In the genomic region with DNA sequence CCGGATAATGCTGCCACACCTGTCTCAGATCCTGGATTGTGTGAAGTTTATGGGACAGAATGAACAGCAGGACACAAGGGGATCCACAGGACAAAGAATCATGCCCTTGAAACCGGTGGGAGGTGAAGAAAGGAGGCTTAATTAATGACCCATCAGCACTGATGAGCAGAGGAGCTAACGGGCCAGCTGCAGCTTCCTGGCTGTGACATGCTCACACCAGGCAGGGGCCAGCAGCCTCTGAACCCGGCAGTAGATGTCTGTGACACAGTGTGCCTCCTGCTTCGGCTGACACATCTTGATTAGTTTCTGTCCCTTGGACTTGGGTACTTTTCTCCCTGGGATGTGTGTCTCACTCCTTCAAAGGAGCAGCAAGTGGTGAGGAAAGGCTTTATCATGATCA, we compare ENCODE assay signal across 28 cellular contexts.
A peak's percentile ranks its signal among the peaks of the same experiment; 100 is the strongest.
DNase-seq lines count a peak whose midpoint lies in the region; ATAC-seq and TF ChIP-seq lines count a peak whose summit lies in the region.
"Had no signal": no experiment of that assay in that cellular context is flagged by ENCODE, and none has a peak within 500 bp of the region (broad histone marks: within the 10 kb centered on the region; RNA-seq: fewer than 3 reads in every experiment).

No MANE protein-coding gene starts in this region.

- peaks cover 13% of the 10 kb centered on the region for H3K27me3 Mint-ChIP-seq in endodermal cell (ENCODE audit: insufficient read depth)
- H3K27me3 Mint-ChIP-seq: CD8-positive, alpha-beta memory T cell had no signal

- H2BK120ac ChIP-seq in mesendoderm (ENCODE audit: low read depth, low read length): no peak overlapping the region

- H3K4me1 ChIP-seq in endodermal cell (ENCODE audit: control insufficient read depth, insufficient read depth, low read length): peaks cover 19% of the 10 kb centered on the region
- H3K4me1 ChIP-seq in mesendoderm (ENCODE audit: control insufficient read depth, low read depth, low read length): peaks cover 3% of the 10 kb centered on the region
- H3K4me1 ChIP-seq: BE2C, Peyer's patch had no signal

- no peaks in the 10 kb centered on the region for H3K36me3 Mint-ChIP-seq in endodermal cell (ENCODE audit: low read depth)
- H3K36me3 Mint-ChIP-seq: CD14-positive monocyte had no signal

- H3K4me3 ChIP-seq in endodermal cell (ENCODE audit: low read length) (no peak overlapping the region), mesendoderm (ENCODE audit: low read length) (no peak overlapping the region)
- H3K4me3 ChIP-seq: Peyer's patch, SK-N-MC had no signal

- H3K27me3 ChIP-seq in endodermal cell (ENCODE audit: control insufficient read depth, insufficient read depth, low read length, poor library complexity, severe bottlenecking) (peaks cover 3% of the 10 kb centered on the region), mesendoderm (ENCODE audit: insufficient read depth, low read length, poor library complexity) (peaks cover 5% of the 10 kb centered on the region)
- H3K27me3 ChIP-seq: BE2C, Peyer's patch had no signal

- H4K5ac ChIP-seq in mesendoderm (ENCODE audit: low read length): no peak overlapping the region

- no peak overlapping the region for H3K18ac ChIP-seq in mesendoderm (ENCODE audit: low read length)

- H3K4me2 ChIP-seq in mesendoderm (ENCODE audit: low read length): no peak overlapping the region

- H3K23ac ChIP-seq in mesendoderm (ENCODE audit: low read length): no peak overlapping the region

- no peak overlapping the region for H2BK15ac ChIP-seq in mesendoderm (replicated peaks; ENCODE audit: low read depth)

- H3K9me3 ChIP-seq in endodermal cell (ENCODE audit: control insufficient read depth, low read length): no peaks in the 10 kb centered on the region
- H3K9me3 ChIP-seq: BE2C, Peyer's patch had no signal

- H3K9ac ChIP-seq in endodermal cell (ENCODE audit: extremely low read depth, low read length, poor library complexity, severe bottlenecking) (no peak overlapping the region), mesendoderm (ENCODE audit: low read length) (peak overlapping the region; percentile 4)

- H3K36me3 ChIP-seq in endodermal cell (ENCODE audit: control insufficient read depth, insufficient read depth, low read length): no peaks in the 10 kb centered on the region
- no peaks in the 10 kb centered on the region for H3K36me3 ChIP-seq in mesendoderm (ENCODE audit: control insufficient read depth, insufficient read depth, low read length)
- H3K36me3 ChIP-seq: BE2C, Peyer's patch had no signal

- WGBS in endodermal cell (ENCODE audit: insufficient coverage in 1 of 2, insufficient read length in 1 of 2), 2 experiments: 13 to 32% methylated on average over 5 of the region's 5 CpGs
- WGBS in mesendoderm (ENCODE audit: extremely low coverage, insufficient coverage, low lambda C conversion rate): no CpG with 5 or more reads among the region's 5 CpGs

- TF ChIP-seq CTCF in endodermal cell (conservative IDR thresholded peaks at IDR 0.05): no peak

- H3K27ac Mint-ChIP-seq in endodermal cell: no peak overlapping the region
- H3K27ac Mint-ChIP-seq: CD14-positive monocyte; CD8-positive, alpha-beta memory T cell had no signal

- H2AK5ac ChIP-seq in mesendoderm (ENCODE audit: low read length): no peak overlapping the region

- H3K79me2 ChIP-seq in mesendoderm (ENCODE audit: control insufficient read depth, insufficient read depth, low read length): no peaks in the 10 kb centered on the region

- no peak overlapping the region for H3K4ac ChIP-seq in mesendoderm (ENCODE audit: low read depth, low read length)

- no peaks in the 10 kb centered on the region for H3K79me1 ChIP-seq in mesendoderm (ENCODE audit: low read length)

- H3K9me3 Mint-ChIP-seq in endodermal cell: no peaks in the 10 kb centered on the region

- H3K4me1 Mint-ChIP-seq in endodermal cell: peaks cover 40% of the 10 kb centered on the region
- H3K4me1 Mint-ChIP-seq: CD14-positive monocyte; CD8-positive, alpha-beta memory T cell had no signal

- no peak overlapping the region for H4K8ac ChIP-seq in mesendoderm (ENCODE audit: low read depth, low read length)

- H3K56ac ChIP-seq in mesendoderm (ENCODE audit: low read length): no peak overlapping the region

- DNase-seq in NCI-H1417 (lab: John Stamatoyannopoulos, UW): peak in 2 of 3 experiments; percentile 56 to 85
- no peak for DNase-seq in NCI-H1417 treated with DMSO at 0.1 percent for 48 hours (lab: John Stamatoyannopoulos, UW)
- DNase-seq in NCI-H774 (lab: John Stamatoyannopoulos, UW): peak; percentile 15
- peak; percentile 77 for DNase-seq in endodermal cell
- DNase-seq in mesendoderm: peak; percentile 89
- DNase-seq in substantia nigra (lab: John Stamatoyannopoulos, UW): no peak
- no peak for DNase-seq in LoVo (ENCODE audit: low spot score)
- DNase-seq: BE2C; Calu3; CD8-positive, alpha-beta memory T cell; DMS153; DND-41; H7; Karpas-422; NCI-H1092 treated with DMSO at 0.1 percent for 48 hours; NCI-H146; NCI-H1930; NCI-H2107; NCI-H526 treated with DMSO at 0.1 percent for 48 hours; OCI-M1; Peyer's patch; SIG-M5; SW 1271 had no signal

- ATAC-seq in HG03135 (IDR thresholded peaks at IDR 0.05; ENCODE audit: unreplicated experiment): no peak
- ATAC-seq: HepG2 had no signal

- H3K4me3 Mint-ChIP-seq in endodermal cell: peak overlapping the region; percentile 13
- H3K4me3 Mint-ChIP-seq: CD14-positive monocyte; CD8-positive, alpha-beta memory T cell had no signal

- H3K27ac ChIP-seq in endodermal cell (ENCODE audit: low read depth, low read length) (no peak overlapping the region), mesendoderm (ENCODE audit: low read depth, low read length) (peak overlapping the region; percentile 41), substantia nigra (ENCODE audit: low read depth, low read length, poor library complexity, severe bottlenecking) (no peak overlapping the region)
- H3K27ac ChIP-seq: 22Rv1, Peyer's patch, SK-N-MC had no signal

- H2BK5ac ChIP-seq in mesendoderm (ENCODE audit: low read length): peak overlapping the region; percentile 11

Comparison
In these comparisons a context has a peak if more than half of its experiments do, and no peak if none do; other contexts are left out.
1. DNase-seq: peak in NCI-H1417 (2 of 3), NCI-H774 (single experiment), endodermal cell (single experiment) and mesendoderm (single experiment); none in NCI-H1417 treated with DMSO at 0.1 percent for 48 hours (single experiment), substantia nigra (0 of 49) and LoVo (single experiment).